8 cellular contexts compared by ENCODE assay signal in the genomic region with DNA sequence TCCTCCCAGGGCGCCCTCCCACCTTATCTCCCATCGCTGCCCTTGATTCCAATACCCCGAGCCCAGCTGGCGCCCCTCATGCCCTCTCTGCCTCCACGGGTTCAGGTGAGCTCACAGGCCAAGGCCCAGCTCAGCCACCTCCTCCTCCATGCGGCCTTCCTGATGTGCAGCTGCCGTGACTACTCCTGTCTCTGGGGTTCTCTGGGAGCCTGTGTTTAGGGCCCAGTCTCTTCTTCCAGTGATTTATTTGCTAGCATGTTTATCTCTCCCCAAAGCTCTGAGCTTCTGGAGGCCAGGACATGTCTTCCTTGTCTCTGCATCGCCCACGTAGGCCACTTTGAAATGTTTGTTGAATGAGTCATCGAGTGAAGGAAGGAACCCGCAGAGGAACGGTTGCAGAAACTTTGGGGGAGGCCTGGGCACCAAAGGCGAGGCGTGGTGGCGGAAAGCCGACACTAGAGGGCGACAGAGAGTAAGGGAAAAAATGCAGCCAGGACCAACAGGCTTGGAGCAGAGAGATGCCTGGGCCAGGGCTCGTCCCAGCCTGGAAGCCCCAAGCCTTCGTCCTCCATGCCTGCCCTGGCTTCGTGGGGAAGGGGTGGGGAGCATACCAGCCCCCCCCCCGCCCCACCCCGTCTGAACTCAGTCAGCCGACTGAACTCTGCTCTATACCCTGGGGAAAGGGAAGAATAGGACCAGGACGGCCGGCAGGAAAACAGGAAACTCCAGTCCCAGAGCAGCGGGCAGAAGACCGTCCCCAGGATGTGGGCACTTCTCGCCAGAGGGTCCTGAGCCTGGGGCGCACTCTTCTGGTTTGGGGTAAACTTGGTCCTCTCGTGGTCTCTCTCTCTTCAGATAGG. TPM values are rescaled to one million over a fixed set of nuclear protein-coding genes. Genes with fewer than 3 reads are reported as not detected.
A peak's percentile ranks its signal among the peaks of the same experiment; 100 is the strongest.
DNase-seq lines count a peak whose midpoint lies in the region; ATAC-seq, FAIRE-seq and TF ChIP-seq lines count a peak whose summit lies in the region.

No MANE protein-coding gene starts in this region.

- peak; percentile 91 for FAIRE-seq in HepG2 (lab: Jason Lieb, UNC)

- peak in 1 of 2 experiments; percentile 49; a peak in 2 of 4 replicates for TF ChIP-seq EP300 in HepG2 (IDR thresholded peaks at IDR 0.05; ENCODE audit: low read depth in 2 of 2, low read length in 2 of 2)
- TF ChIP-seq EP300 in HepG2 (CRISPR knock-in tag; IDR thresholded peaks at IDR 0.05; ENCODE audit: borderline replicate concordance): no peak

- peak; percentile 97 for TF ChIP-seq RAD21 in HepG2 (CRISPR knock-in tag; IDR thresholded peaks at IDR 0.05)

- CTCF ChIA-PET in HepG2 (lab: Yijun Ruan, JAX; ENCODE audit: low intra/inter-chr PET ratio, low total read pairs): interaction anchor here (0.9 to 8.6 kb wide), 3 partner anchors 21 to 113 kb away, joined by 3 to 179 read pairs (median 11); no protein-coding TSS in a partner anchor

- H3K9ac ChIP-seq in HepG2 (ENCODE audit: insufficient read depth, low read depth, low read length): peak overlapping the region; percentile 82

- H3K36me3 ChIP-seq in HepG2 (replicated peaks in 1 of 2; ENCODE audit: control insufficient read depth in 1 of 2, insufficient read depth in 2 of 2, low read length in 2 of 2): no peaks in the 10 kb centered on the region

- H3K4me1 ChIP-seq in HepG2 (ENCODE audit: insufficient read depth, low read length): peaks cover 66% of the 10 kb centered on the region

- peaks cover 0 to 6% of the 10 kb centered on the region in 2 experiments; a peak in 3 of 5 replicates for H3K27me3 ChIP-seq in HepG2 (ENCODE audit: control insufficient read depth in 1 of 2, insufficient read depth in 2 of 2, low read length in 2 of 2)

- BruUV-seq in HepG2 (replicated peaks; lab: Mats Ljungman, UMichigan): no TSS peak

- ATAC-seq in GM18519 (IDR thresholded peaks at IDR 0.05; ENCODE audit: low FRiP score, unreplicated experiment) (peak; percentile 49), HG03108 (IDR thresholded peaks at IDR 0.05; ENCODE audit: unreplicated experiment) (peak; percentile 72), HepG2 (peak; percentile 85)

- H3K79me2 ChIP-seq in HepG2 (ENCODE audit: insufficient read depth, low read length): no peaks in the 10 kb centered on the region

- H3K4me3 ChIP-seq in HepG2 (replicated peaks in 1 of 3; ENCODE audit: insufficient read depth in 1 of 3, low read depth in 2 of 3, low read length in 3 of 3): peak overlapping the region; percentile 65 to 75 (median 66)

- POLR2A ChIA-PET in HepG2 (lab: Yijun Ruan, JAX): interaction anchor here (0.9 to 2.6 kb wide), 10 partner anchors 13 to 124 kb away, joined by 3 to 56 read pairs (median 5); partner anchors contain the start of genes HSPB1 and YWHAG

- peak; percentile 89 for DNase-seq in AG08396 (ENCODE audit: low spot score)
- DNase-seq in NCI-H226: peak; percentile 99
- DNase-seq in activated CD4-positive, alpha-beta T cell treated with anti-CD3 and anti-CD28 coated beads for 48 hours: peak; percentile 94
- peak; percentile 39 for DNase-seq in cortex of kidney (lab: John Stamatoyannopoulos, UW)
- DNase-seq in HepG2 (ENCODE audit: low spot score): peak; percentile 88
- DNase-seq in stimulated activated CD4-positive, alpha-beta T cell treated with anti-CD3 and anti-CD28 coated beads, Interleukin-2, amount 100 ng/mL, for 4 hours (ENCODE audit: low read depth): peak; percentile 84

- peak overlapping the region; percentile 99 for H3K4me2 ChIP-seq in HepG2 (ENCODE audit: low read depth, low read length)

- TF ChIP-seq POLR2A in HepG2 (IDR thresholded peaks at IDR 0.05; ENCODE audit: insufficient read depth in 1 of 2, low read depth in 2 of 2, low read length in 2 of 2): peak; percentile 53 to 74

- H2AFZ ChIP-seq in HepG2 (ENCODE audit: low read length): peak overlapping the region; percentile 90

- peak; percentile 97 for TF ChIP-seq CTCF in HepG2 (CRISPR knock-in tag; IDR thresholded peaks at IDR 0.05)

- WGBS in HepG2 (ENCODE audit: low lambda C conversion rate): 9% methylated on average over 18 of the region's 30 CpGs

- H3K27ac ChIP-seq in HepG2 (ENCODE audit: extremely low read length, insufficient read depth, low read length): peak overlapping the region; percentile 89

- in situ Hi-C loops in HepG2 (cut with HindIII; ENCODE audit: extremely low pct_ligation_motif_present, low pct_unique_long_range_greater_than_20kb): no loop called here

- no peaks in the 10 kb centered on the region for H4K20me1 ChIP-seq in HepG2 (ENCODE audit: insufficient read depth, low read length)

- intact Hi-C loops in HepG2 (cut with micrococcal nuclease; ENCODE audit: unreplicated experiment): loop anchor here (1.0 to 2.0 kb wide), 2 partner anchors 15 to 23 kb away; no protein-coding TSS in a partner anchor

- H3K9me3 ChIP-seq in HepG2 (ENCODE audit: low read length): no peaks in the 10 kb centered on the region

TF ChIP-seq in HepG2, 621 proteins besides CTCF, POLR2A, EP300 and RAD21 (continues in another document):
- TF ChIP-seq ZNF549 (CRISPR knock-in tag; IDR thresholded peaks at IDR 0.05): no peak
- TF ChIP-seq SOX13 (IDR thresholded peaks at IDR 0.05): no peak
- peak in 1 of 2 experiments; percentile 40; a peak in 1 of 4 replicates for TF ChIP-seq SOX13 (CRISPR knock-in tag; conservative IDR thresholded peaks at IDR 0.05 in 1 of 2, IDR thresholded peaks at IDR 0.05 in 1 of 2)
- no peak for TF ChIP-seq RFX1 (IDR thresholded peaks at IDR 0.05)
- TF ChIP-seq NFIC (IDR thresholded peaks at IDR 0.05; ENCODE audit: low read length): no peak
- 0 out of 2 replicates have a peak, but pooled peaks have one; percentile 35 for TF ChIP-seq HOXA5 (CRISPR knock-in tag; IDR thresholded peaks at IDR 0.05)
- 0 out of 2 replicates have a peak, but pooled peaks have one; percentile 17 for TF ChIP-seq ZNF383 (CRISPR knock-in tag; IDR thresholded peaks at IDR 0.05; ENCODE audit: borderline replicate concordance)
- 0 out of 2 replicates have a peak, but pooled peaks have one; percentile 41 for TF ChIP-seq RFXAP (CRISPR knock-in tag; IDR thresholded peaks at IDR 0.05; ENCODE audit: borderline replicate concordance)
- no peak for TF ChIP-seq ZNF879 (CRISPR knock-in tag; IDR thresholded peaks at IDR 0.05)
- TF ChIP-seq MAF1 (CRISPR knock-in tag; IDR thresholded peaks at IDR 0.05; ENCODE audit: borderline replicate concordance): no peak
- peak; percentile 76 for TF ChIP-seq ARNT2 (CRISPR knock-in tag; IDR thresholded peaks at IDR 0.05; ENCODE audit: low read depth)
- TF ChIP-seq NR2C2 (CRISPR knock-in tag; IDR thresholded peaks at IDR 0.05; ENCODE audit: borderline replicate concordance): no peak
- TF ChIP-seq CHD4 (IDR thresholded peaks at IDR 0.05; ENCODE audit: borderline replicate concordance, low read length): no peak
- no peak for TF ChIP-seq ZNF432 (CRISPR knock-in tag; IDR thresholded peaks at IDR 0.05; ENCODE audit: borderline replicate concordance)
- TF ChIP-seq GATAD2A (CRISPR knock-in tag; IDR thresholded peaks at IDR 0.05): peak; percentile 85
- TF ChIP-seq ZMYM3 (CRISPR knock-in tag; IDR thresholded peaks at IDR 0.05): peak; percentile 79
- TF ChIP-seq KDM2A (CRISPR knock-in tag; IDR thresholded peaks at IDR 0.05; ENCODE audit: borderline replicate concordance, low read depth): peak; percentile 75
- peak; percentile 42; the same call in 1 of the 2 replicates for TF ChIP-seq RARA (CRISPR knock-in tag; IDR thresholded peaks at IDR 0.05)

RNA-seq across cellular contexts. Expression of gene HSPB1, which starts 10.9 kb away (rescaled TPM):
- total RNA-seq in HepG2 (2016; rRNA removed; fragmentation: Illumina TruSeq; extraction: Trizol): 21.0 and 22.7 TPM in 2 replicates
- total RNA-seq in HepG2 (2016; cell fraction: cytosol; rRNA removed; fragmentation: Illumina TruSeq; extraction: Trizol; ENCODE audit: low read depth): 28.6 and 37.9 TPM in 2 replicates
- 19.5 and 23.3 TPM in 2 replicates for total RNA-seq in HepG2 (2016; cell fraction: insoluble cytoplasmic fraction; rRNA removed; fragmentation: Illumina TruSeq; extraction: Trizol)
- 23.9 and 34.4 TPM in 2 replicates for total RNA-seq in HepG2 (2016; cell fraction: membrane; rRNA removed; fragmentation: Illumina TruSeq; extraction: Trizol)
- 7.9 and 12.0 TPM in 2 replicates for total RNA-seq in HepG2 (2016; cell fraction: nucleus; rRNA removed; fragmentation: Illumina TruSeq; extraction: Trizol)
- polyA plus RNA-seq in HepG2 (2011; rRNA removed): 38.6 and 58.7 TPM in 2 replicates
- polyA plus RNA-seq in HepG2 (2011; cell fraction: cytosol; rRNA removed): 27.4 and 50.9 TPM in 2 replicates
- 34.0 and 48.4 TPM in 2 replicates for polyA plus RNA-seq in HepG2 (2011; cell fraction: nucleus; rRNA removed)
- polyA plus RNA-seq in HepG2 (2012): 35.1 and 96.6 TPM in 2 replicates
- polyA plus RNA-seq in HepG2 (2016; cell fraction: cytosol; fragmentation: Illumina TruSeq; extraction: Trizol; ENCODE audit: low read depth): 146 and 151 TPM in 2 replicates
- polyA plus RNA-seq in HepG2 (2016; cell fraction: insoluble cytoplasmic fraction; fragmentation: Illumina TruSeq; extraction: Trizol; ENCODE audit: low read depth): 58.6 and 80.2 TPM in 2 replicates
- polyA plus RNA-seq in HepG2 (2016; cell fraction: membrane; fragmentation: Illumina TruSeq; extraction: Trizol; ENCODE audit: low read depth): 115 and 119 TPM in 2 replicates
- polyA plus RNA-seq in HepG2 (2016; cell fraction: nucleus; fragmentation: Illumina TruSeq; extraction: Trizol; ENCODE audit: insufficient read depth, low read depth): 42.2 and 50.9 TPM in 2 replicates
- 27.1 and 53.9 TPM in 2 replicates for polyA minus RNA-seq in HepG2 (2011; rRNA and poly(A)+ RNA removed; ENCODE audit: low replicate concordance)
- polyA minus RNA-seq in HepG2 (2011; cell fraction: cytosol; rRNA and poly(A)+ RNA removed): 26.1 and 27.0 TPM in 2 replicates
- polyA minus RNA-seq in HepG2 (2011; cell fraction: nucleus; rRNA and poly(A)+ RNA removed): 5.0 and 5.2 TPM in 2 replicates

Comparison
In these comparisons a context has a peak if more than half of its experiments do, and no peak if none do; other contexts are left out.
1. Peak in every context shown above with its lines: DNase-seq, ATAC-seq, H3K4me3 ChIP-seq and H3K27ac ChIP-seq.
2. DNase-seq: peak in every context shown above with its lines; median percentile 99 in NCI-H226; 94 in activated CD4-positive, alpha-beta T cell treated with anti-CD3 and anti-CD28 coated beads for 48 hours; 89 in AG08396; 88 in HepG2; 84 in stimulated activated CD4-positive, alpha-beta T cell treated with anti-CD3 and anti-CD28 coated beads, Interleukin-2, amount 100 ng/mL, for 4 hours; 39 in cortex of kidney.